8 cellular contexts compared by ENCODE assay signal in the genomic region with DNA sequence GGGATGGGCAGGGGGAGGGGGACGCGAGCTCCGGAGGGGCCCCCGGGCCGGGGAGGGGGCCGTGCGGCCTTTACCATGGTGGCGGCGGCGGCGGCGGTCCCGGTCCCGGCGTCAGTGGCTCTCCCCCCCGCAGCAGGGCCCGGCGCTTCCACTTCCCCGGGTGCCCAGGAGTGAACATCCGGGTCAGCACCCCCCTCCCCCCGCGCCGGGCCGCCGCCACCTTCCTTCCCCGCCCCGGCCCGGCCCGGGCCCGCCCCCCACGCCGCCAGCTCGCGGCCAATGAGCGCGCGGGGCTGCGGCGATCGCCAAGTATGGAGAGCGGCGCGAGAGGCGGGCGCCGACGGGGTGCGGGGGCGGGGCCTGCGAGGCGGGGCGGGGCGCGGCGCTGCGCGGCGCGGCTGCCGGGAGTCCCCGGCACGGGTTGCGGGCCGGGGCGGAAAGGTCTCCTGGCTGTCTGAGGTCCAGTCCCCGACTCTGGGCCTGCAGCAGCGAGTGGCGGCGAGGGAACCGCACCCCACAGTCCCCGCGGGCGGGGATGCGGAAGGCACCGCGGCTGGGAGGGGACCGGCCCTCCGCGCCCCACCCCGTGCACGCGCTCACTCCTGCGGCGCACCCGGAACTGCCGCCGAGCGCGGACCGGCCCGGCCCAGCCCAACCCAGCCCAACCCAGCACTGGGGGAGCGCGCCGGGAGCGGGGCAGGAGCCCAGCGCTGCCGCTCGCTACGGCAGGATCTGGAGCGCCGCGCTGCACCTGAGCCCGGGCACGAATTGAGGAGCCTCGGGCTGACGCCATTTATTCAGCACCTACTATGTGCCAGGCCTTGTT. TPM values are rescaled to one million over a fixed set of nuclear protein-coding genes. Genes with fewer than 3 reads are reported as not detected.
DNase-seq lines count a peak whose midpoint lies in the region; ATAC-seq and TF ChIP-seq lines count a peak whose summit lies in the region.

A gene (minus strand): TSS at position 178 of the 826 bp plus-strand sequence. CDS start 101 bp downstream, at position 77.

- peak; percentile 58 for ATAC-seq in GM23338
- peak; percentile 89 for ATAC-seq in stimulated activated naive CD8-positive, alpha-beta T cell treated with anti-CD3 and anti-CD28 coated beads, Interleukin-15, amount 100 ng/mL, for 72 hours

- H3K9me2 ChIP-seq in GM23338 (ENCODE audit: insufficient read depth) (0 out of 2 replicates have a peak, but pooled peaks cover 2% of the 10 kb centered on the region), neural cell (ENCODE audit: insufficient read depth, low read length) (no peaks in the 10 kb centered on the region)

- H3K36me3 ChIP-seq in GM23338 (ENCODE audit: insufficient read depth), result no peaks in the 10 kb centered on the region
- H3K36me3 ChIP-seq in neural cell (ENCODE audit: insufficient read depth, low read length), result peaks cover 5% of the 10 kb centered on the region

- peaks cover 21% of the 10 kb centered on the region for H3F3A ChIP-seq in GM23338 (replicated peaks; ENCODE audit: low read depth)
- no peaks in the 10 kb centered on the region for H3F3A ChIP-seq in neural cell (ENCODE audit: insufficient read depth, low read length, poor library complexity, severe bottlenecking)

- H3K4me2 ChIP-seq in GM23338 (peak within 1 kb of the TSS; percentile 93), neural cell (ENCODE audit: low read length) (peak within 1 kb of the TSS; percentile 97)

- H3K27ac ChIP-seq in GM23338 (ENCODE audit: low read depth) (peak within 1 kb of the TSS; percentile 98), neural cell (ENCODE audit: low read length) (peak within 1 kb of the TSS; percentile 90)

- H3K9ac ChIP-seq in neural cell (ENCODE audit: low read length), result peak within 1 kb of the TSS; percentile 99

- TF ChIP-seq EP300 in neural cell (conservative IDR thresholded peaks at IDR 0.05; ENCODE audit: poor library complexity, severe bottlenecking), result peak; percentile 44

- peak within 1 kb of the TSS; percentile 95 for H3K4me3 Mint-ChIP-seq in GM23338
- peak within 1 kb of the TSS; percentile 95 to 98 for H3K4me3 Mint-ChIP-seq in stimulated activated naive CD8-positive, alpha-beta T cell treated with anti-CD3 and anti-CD28 coated beads, Interleukin-15, amount 100 ng/mL, for 72 hours

- TF ChIP-seq RAD21 in neural cell (conservative IDR thresholded peaks at IDR 0.05), result peak; percentile 46

- no peaks in the 10 kb centered on the region for H3K27me3 ChIP-seq in GM23338 (ENCODE audit: insufficient read depth)
- H3K27me3 ChIP-seq in neural cell (ENCODE audit: insufficient read depth, low read depth, low read length), result no peaks in the 10 kb centered on the region

- peaks cover 18% of the 10 kb centered on the region for H3K36me3 Mint-ChIP-seq in GM23338 (ENCODE audit: low read depth)

- H3K4me3 ChIP-seq in GM23338, result peak within 1 kb of the TSS; percentile 97
- peak within 1 kb of the TSS; percentile 100 for H3K4me3 ChIP-seq in neural cell (ENCODE audit: low read length)

- peaks cover 45% of the 10 kb centered on the region for H3K4me1 Mint-ChIP-seq in GM23338
- peaks cover 66% of the 10 kb centered on the region for H3K4me1 Mint-ChIP-seq in stimulated activated naive CD8-positive, alpha-beta T cell treated with anti-CD3 and anti-CD28 coated beads, Interleukin-15, amount 100 ng/mL, for 72 hours

- H4K20me1 ChIP-seq in GM23338 (replicated peaks; ENCODE audit: insufficient read depth), result peaks cover 15% of the 10 kb centered on the region
- H4K20me1 ChIP-seq in neural cell (ENCODE audit: insufficient read depth), result no peaks in the 10 kb centered on the region

- no peaks in the 10 kb centered on the region for H3K9me3 Mint-ChIP-seq in GM23338
- no peaks in the 10 kb centered on the region for H3K9me3 Mint-ChIP-seq in stimulated activated naive CD8-positive, alpha-beta T cell treated with anti-CD3 and anti-CD28 coated beads, Interleukin-15, amount 100 ng/mL, for 72 hours

- H2AFZ ChIP-seq in GM23338 (no peak within 1 kb of the TSS; the same call in 1 of the 2 replicates), neural cell (ENCODE audit: low read depth, low read length) (peak within 1 kb of the TSS; percentile 80)

- H3K79me2 ChIP-seq in GM23338 (replicated peaks; ENCODE audit: insufficient read depth) (peaks cover 53% of the 10 kb centered on the region), neural cell (replicated peaks; ENCODE audit: insufficient read depth, low read length) (peaks cover 44% of the 10 kb centered on the region)

- peak within 1 kb of the TSS; percentile 97 for H3K27ac Mint-ChIP-seq in GM23338
- peak within 1 kb of the TSS; percentile 96 to 98 for H3K27ac Mint-ChIP-seq in stimulated activated naive CD8-positive, alpha-beta T cell treated with anti-CD3 and anti-CD28 coated beads, Interleukin-15, amount 100 ng/mL, for 72 hours

- peaks cover 28% of the 10 kb centered on the region for H3K27me3 Mint-ChIP-seq in GM23338 (ENCODE audit: insufficient read depth, low read depth, poor library complexity)
- H3K27me3 Mint-ChIP-seq in stimulated activated naive CD8-positive, alpha-beta T cell treated with anti-CD3 and anti-CD28 coated beads, Interleukin-15, amount 100 ng/mL, for 72 hours, result no peaks in the 10 kb centered on the region

- TF ChIP-seq CTCF in GM23338 (conservative IDR thresholded peaks at IDR 0.05; ENCODE audit: low read depth in 2 of 2) (no peak), neural cell (IDR thresholded peaks at IDR 0.05; ENCODE audit: poor library complexity, severe bottlenecking) (no peak)

- H3K9me3 ChIP-seq in neural cell (ENCODE audit: low read length), result no peaks in the 10 kb centered on the region

- peak; percentile 92 for DNase-seq in EH (ENCODE audit: low read depth)
- DNase-seq in GM23338 (ENCODE audit: low spot score), result peak; percentile 90
- DNase-seq in Kasumi-1 (lab: John Stamatoyannopoulos, UW), result peak; percentile 73 to 79
- DNase-seq in SHP77 treated with DMSO at 0.1 percent for 48 hours (lab: John Stamatoyannopoulos, UW), result peak; percentile 20
- peak; percentile 95 for DNase-seq in activated gamma-delta T cell (lab: John Stamatoyannopoulos, UW)
- DNase-seq in fibroblast of the conjunctiva (ENCODE audit: low read depth), result peak; percentile 71
- DNase-seq in stimulated activated naive CD8-positive, alpha-beta T cell treated with anti-CD3 and anti-CD28 coated beads, Interleukin-15, amount 100 ng/mL, for 72 hours, result peak; percentile 89 to 91

- peaks cover 49% of the 10 kb centered on the region for H3K4me1 ChIP-seq in GM23338 (ENCODE audit: insufficient read depth)

TF ChIP-seq in GM23338, 12 proteins besides CTCF, POLR2A, EP300 and RAD21:
- no peak for TF ChIP-seq STAT1 (IDR thresholded peaks at IDR 0.05; ENCODE audit: unreplicated experiment)
- TF ChIP-seq POLR2AphosphoS5 (IDR thresholded peaks at IDR 0.05; ENCODE audit: low read depth), result peak; percentile 70
TF ChIP-seq in GM23338: peak in this region for 1.

TF ChIP-seq in neural cell, 6 proteins besides CTCF, POLR2A, EP300 and RAD21:
- TF ChIP-seq, protein P1, sequence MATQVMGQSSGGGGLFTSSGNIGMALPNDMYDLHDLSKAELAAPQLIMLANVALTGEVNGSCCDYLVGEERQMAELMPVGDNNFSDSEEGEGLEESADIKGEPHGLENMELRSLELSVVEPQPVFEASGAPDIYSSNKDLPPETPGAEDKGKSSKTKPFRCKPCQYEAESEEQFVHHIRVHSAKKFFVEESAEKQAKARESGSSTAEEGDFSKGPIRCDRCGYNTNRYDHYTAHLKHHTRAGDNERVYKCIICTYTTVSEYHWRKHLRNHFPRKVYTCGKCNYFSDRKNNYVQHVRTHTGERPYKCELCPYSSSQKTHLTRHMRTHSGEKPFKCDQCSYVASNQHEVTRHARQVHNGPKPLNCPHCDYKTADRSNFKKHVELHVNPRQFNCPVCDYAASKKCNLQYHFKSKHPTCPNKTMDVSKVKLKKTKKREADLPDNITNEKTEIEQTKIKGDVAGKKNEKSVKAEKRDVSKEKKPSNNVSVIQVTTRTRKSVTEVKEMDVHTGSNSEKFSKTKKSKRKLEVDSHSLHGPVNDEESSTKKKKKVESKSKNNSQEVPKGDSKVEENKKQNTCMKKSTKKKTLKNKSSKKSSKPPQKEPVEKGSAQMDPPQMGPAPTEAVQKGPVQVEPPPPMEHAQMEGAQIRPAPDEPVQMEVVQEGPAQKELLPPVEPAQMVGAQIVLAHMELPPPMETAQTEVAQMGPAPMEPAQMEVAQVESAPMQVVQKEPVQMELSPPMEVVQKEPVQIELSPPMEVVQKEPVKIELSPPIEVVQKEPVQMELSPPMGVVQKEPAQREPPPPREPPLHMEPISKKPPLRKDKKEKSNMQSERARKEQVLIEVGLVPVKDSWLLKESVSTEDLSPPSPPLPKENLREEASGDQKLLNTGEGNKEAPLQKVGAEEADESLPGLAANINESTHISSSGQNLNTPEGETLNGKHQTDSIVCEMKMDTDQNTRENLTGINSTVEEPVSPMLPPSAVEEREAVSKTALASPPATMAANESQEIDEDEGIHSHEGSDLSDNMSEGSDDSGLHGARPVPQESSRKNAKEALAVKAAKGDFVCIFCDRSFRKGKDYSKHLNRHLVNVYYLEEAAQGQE (IDR thresholded peaks at IDR 0.05; ENCODE audit: borderline replicate concordance), result peak; percentile 75
- TF ChIP-seq POLR2AphosphoS5 (IDR thresholded peaks at IDR 0.05) (peak; percentile 87), MXI1 (conservative IDR thresholded peaks at IDR 0.05; ENCODE audit: poor library complexity, severe bottlenecking) (peak; percentile 77), EZH2 (IDR thresholded peaks at IDR 0.05; ENCODE audit: borderline replicate concordance, insufficient read depth, low read length, poor library complexity, severe bottlenecking) (no peak), SMC3 (conservative IDR thresholded peaks at IDR 0.05; ENCODE audit: poor library complexity) (peak; percentile 38), TAF1 (IDR thresholded peaks at IDR 0.05; ENCODE audit: low read depth) (no peak)
TF ChIP-seq in neural cell: peak in this region for 4.

RNA-seq across cellular contexts. Expression of the gene that starts here (rescaled TPM):
- 183 and 195 TPM in 2 replicates for total RNA-seq in GM23338 (2014; rRNA removed; shearing (Covaris generic))
- polyA plus RNA-seq in GM23338 (2016; fragmentation: Nextera tagmentation; extraction: Ambion mirVana) (320 and 348 TPM in 2 replicates), neural cell (159 and 182 TPM in 2 replicates)
- 131 and 141 TPM in 2 replicates for polyA minus RNA-seq in neural cell

Comparison
In these comparisons a context has a peak if more than half of its experiments do, and no peak if none do; other contexts are left out.
1. Peak in every context shown above with its lines: DNase-seq, ATAC-seq, H3K4me3 ChIP-seq and H3K27ac ChIP-seq.
2. DNase-seq: peak in every context shown above with its lines; median percentile 95 in activated gamma-delta T cell; 92 in EH; 90 in GM23338; 90 in stimulated activated naive CD8-positive, alpha-beta T cell treated with anti-CD3 and anti-CD28 coated beads, Interleukin-15, amount 100 ng/mL, for 72 hours; 76 in Kasumi-1; 71 in fibroblast of the conjunctiva; 20 in SHP77 treated with DMSO at 0.1 percent for 48 hours.